Comparison of ENCODE assay signal across 13 cellular contexts in genomic region chr7:108156897-108157605, GRCh38. TPM values are rescaled to one million over a fixed set of nuclear protein-coding genes. Genes with fewer than 3 reads are reported as not detected.
"Had no signal": no experiment of that assay in that cellular context is flagged by ENCODE, and none has a peak within 500 bp of the region (broad histone marks: within the 10 kb centered on the region; RNA-seq: fewer than 3 reads in every experiment).

No MANE protein-coding gene starts in this region.

- H3K36me3 Mint-ChIP-seq: activated naive CD4-positive, alpha-beta T cell treated with anti-CD3 and anti-CD28 coated beads, Interleukin-2, amount 10 ng/mL, durations not matched to agents 7 days and 5 days; stimulated activated naive B cell treated with anti-CD40 and anti-IgM and Interleukin-4, amounts not matched to agents 10 μg/mL and 1 μg/mL and 100 μg/mL, for 72 hours had no signal

- H3K9me3 Mint-ChIP-seq: activated CD4-positive, alpha-beta T cell treated with anti-CD3 and anti-CD28 coated beads, Interleukin-2, amount 10 ng/mL, durations not matched to agents 24 days and 14 days; activated naive CD4-positive, alpha-beta T cell treated with anti-CD3 and anti-CD28 coated beads, Interleukin-2, amount 10 ng/mL, durations not matched to agents 7 days and 5 days; activated T-cell treated with anti-CD3 and anti-CD28 coated beads, Interleukin-2, amount 50 U/mL, for 4 hours; nephron; stimulated activated naive B cell treated with anti-CD40 and anti-IgM and Interleukin-4, amounts not matched to agents 10 μg/mL and 1 μg/mL and 100 μg/mL, for 72 hours had no signal

- DNase-seq: activated CD4-positive, alpha-beta T cell treated with anti-CD3 and anti-CD28 coated beads, Interleukin-2, amount 10 ng/mL, durations not matched to agents 24 days and 14 days; activated CD4-positive, CD25-positive, alpha-beta regulatory T cell; activated CD8-positive, alpha-beta T cell treated with anti-CD3 and anti-CD28 coated beads, Interleukin-2, amount 10 ng/mL, durations not matched to agents 7 days and 5 days; activated effector memory CD4-positive, alpha-beta T cell treated with Interleukin-2 at 50 U/mL for 16 hours; activated naive CD4-positive, alpha-beta T cell treated with anti-CD3 and anti-CD28 coated beads, Interleukin-2, amount 10 ng/mL, durations not matched to agents 7 days and 5 days; activated T-cell treated with anti-CD3 and anti-CD28 coated beads, Interleukin-2, amount 50 U/mL, for 4 hours; stimulated activated naive B cell treated with anti-CD40 and anti-IgM and Interleukin-4, amounts not matched to agents 10 μg/mL and 1 μg/mL and 100 μg/mL, for 72 hours; T-helper 9 cell; upper lobe of left lung had no signal

- H3K4me3 Mint-ChIP-seq: activated CD4-positive, alpha-beta T cell treated with anti-CD3 and anti-CD28 coated beads, Interleukin-2, amount 10 ng/mL, durations not matched to agents 24 days and 14 days; activated CD8-positive, alpha-beta T cell treated with anti-CD3 and anti-CD28 coated beads, Interleukin-2, amount 10 ng/mL, durations not matched to agents 7 days and 5 days; activated naive CD4-positive, alpha-beta T cell treated with anti-CD3 and anti-CD28 coated beads, Interleukin-2, amount 10 ng/mL, durations not matched to agents 7 days and 5 days; activated T-cell treated with anti-CD3 and anti-CD28 coated beads, Interleukin-2, amount 50 U/mL, for 4 hours; nephron; stimulated activated naive B cell treated with anti-CD40 and anti-IgM and Interleukin-4, amounts not matched to agents 10 μg/mL and 1 μg/mL and 100 μg/mL, for 72 hours had no signal

- H3K27me3 Mint-ChIP-seq: activated naive CD4-positive, alpha-beta T cell treated with anti-CD3 and anti-CD28 coated beads, Interleukin-2, amount 10 ng/mL, durations not matched to agents 7 days and 5 days had no signal

- ATAC-seq: activated CD8-positive, alpha-beta T cell treated with anti-CD3 and anti-CD28 coated beads, Interleukin-2, amount 10 ng/mL, durations not matched to agents 7 days and 5 days; activated T-cell treated with anti-CD3 and anti-CD28 coated beads, Interleukin-2, amount 50 U/mL, for 4 hours; left lobe of liver; sciatic nerve; stimulated activated naive B cell treated with anti-CD40 and anti-IgM and Interleukin-4, amounts not matched to agents 10 μg/mL and 1 μg/mL and 100 μg/mL, for 72 hours had no signal

- H3K27ac Mint-ChIP-seq: activated CD4-positive, alpha-beta T cell treated with anti-CD3 and anti-CD28 coated beads, Interleukin-2, amount 10 ng/mL, durations not matched to agents 24 days and 14 days; activated CD8-positive, alpha-beta T cell treated with anti-CD3 and anti-CD28 coated beads, Interleukin-2, amount 10 ng/mL, durations not matched to agents 7 days and 5 days; activated naive CD4-positive, alpha-beta T cell treated with anti-CD3 and anti-CD28 coated beads, Interleukin-2, amount 10 ng/mL, durations not matched to agents 7 days and 5 days; stimulated activated naive B cell treated with anti-CD40 and anti-IgM and Interleukin-4, amounts not matched to agents 10 μg/mL and 1 μg/mL and 100 μg/mL, for 72 hours had no signal

- H3K4me1 Mint-ChIP-seq: activated CD4-positive, alpha-beta T cell treated with anti-CD3 and anti-CD28 coated beads, Interleukin-2, amount 10 ng/mL, durations not matched to agents 24 days and 14 days; activated naive CD4-positive, alpha-beta T cell treated with anti-CD3 and anti-CD28 coated beads, Interleukin-2, amount 10 ng/mL, durations not matched to agents 7 days and 5 days; nephron; stimulated activated naive B cell treated with anti-CD40 and anti-IgM and Interleukin-4, amounts not matched to agents 10 μg/mL and 1 μg/mL and 100 μg/mL, for 72 hours had no signal

RNA-seq across cellular contexts. Expression of gene LAMB4, which starts 26.9 kb away (rescaled TPM):
- total RNA-seq: activated CD4-positive, alpha-beta T cell treated with anti-CD3 and anti-CD28 coated beads, Interleukin-2, amount 10 ng/mL, durations not matched to agents 24 days and 14 days; activated CD8-positive, alpha-beta T cell treated with anti-CD3 and anti-CD28 coated beads, Interleukin-2, amount 10 ng/mL, durations not matched to agents 7 days and 5 days; activated T-cell treated with anti-CD3 and anti-CD28 coated beads, Interleukin-2, amount 50 U/mL, for 4 hours; ascending aorta; left lobe of liver had no signal
